Comparison of ENCODE assay signal across 2 cellular contexts in the genomic region with DNA sequence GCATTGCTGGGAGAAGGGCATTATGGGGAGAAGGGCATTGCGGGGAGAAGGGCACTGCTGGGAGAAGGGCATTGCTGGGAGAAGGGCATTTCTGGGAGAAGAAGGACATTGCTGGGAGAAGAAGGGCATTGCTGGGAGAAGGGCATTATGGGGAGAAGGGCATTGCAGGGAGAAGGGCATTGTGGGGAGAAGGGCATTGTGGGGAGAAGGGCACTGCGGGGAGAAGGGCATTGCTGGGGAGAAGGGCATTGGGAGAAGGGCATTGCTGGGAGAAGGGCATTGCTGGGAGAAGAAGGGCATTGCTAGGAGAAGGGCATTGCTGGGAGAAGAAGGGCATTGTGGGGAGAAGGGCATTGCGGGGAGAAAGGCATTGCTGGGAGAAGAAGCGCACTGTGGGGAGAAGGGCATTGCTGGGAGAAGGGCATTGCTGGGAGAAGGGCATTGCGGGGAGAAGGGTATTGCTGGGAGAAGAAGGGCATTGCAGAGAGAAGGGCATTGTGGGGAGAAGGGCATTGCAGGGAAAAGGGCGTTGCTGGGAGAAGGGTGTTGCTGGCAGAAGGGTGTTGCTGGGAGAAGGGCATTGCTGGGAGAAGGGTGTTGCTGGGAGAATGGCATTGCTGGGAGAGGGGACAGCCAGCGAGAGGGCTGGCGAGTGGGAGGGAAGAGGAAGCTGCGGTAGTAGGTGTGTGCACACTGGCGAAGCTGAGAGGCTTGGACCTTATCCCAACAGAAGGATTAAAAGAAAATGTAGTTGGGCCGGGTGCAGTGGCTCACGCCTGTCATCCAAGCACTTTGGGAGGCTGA.
A peak's percentile ranks its signal among the peaks of the same experiment; 100 is the strongest.
TF ChIP-seq lines count a peak whose summit lies in the region.

No MANE protein-coding gene starts in this region.

TF ChIP-seq in Ishikawa, 13 proteins besides CTCF, POLR2A, EP300 and RAD21:
- 0 out of 2 replicates have a peak, but pooled peaks have one; percentile 39 for TF ChIP-seq YY1 (IDR thresholded peaks at IDR 0.05; ENCODE audit: low read depth)
- TF ChIP-seq, protein P1, sequence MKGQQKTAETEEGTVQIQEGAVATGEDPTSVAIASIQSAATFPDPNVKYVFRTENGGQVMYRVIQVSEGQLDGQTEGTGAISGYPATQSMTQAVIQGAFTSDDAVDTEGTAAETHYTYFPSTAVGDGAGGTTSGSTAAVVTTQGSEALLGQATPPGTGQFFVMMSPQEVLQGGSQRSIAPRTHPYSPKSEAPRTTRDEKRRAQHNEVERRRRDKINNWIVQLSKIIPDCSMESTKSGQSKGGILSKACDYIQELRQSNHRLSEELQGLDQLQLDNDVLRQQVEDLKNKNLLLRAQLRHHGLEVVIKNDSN (IDR thresholded peaks at IDR 0.05), result no peak

TF ChIP-seq in K562, 482 proteins besides CTCF, POLR2A, EP300 and RAD21:
- TF ChIP-seq POLR2AphosphoS5 (IDR thresholded peaks at IDR 0.05; ENCODE audit: control insufficient read depth, insufficient read depth, low read depth, low read length) (peak; percentile 41; the same call in 1 of the 2 replicates), ZNF143 (CRISPR knock-in tag; IDR thresholded peaks at IDR 0.05) (peak; percentile 66), ARNT (IDR thresholded peaks at IDR 0.05) (peak in 1 of 2 experiments; percentile 48; a peak in 1 of 4 replicates), HCFC1 (IDR thresholded peaks at IDR 0.05; ENCODE audit: low read depth, low read length) (peak; percentile 67), SIX5 (IDR thresholded peaks at IDR 0.05; ENCODE audit: borderline replicate concordance in 1 of 2, insufficient read depth in 1 of 2, low read depth in 1 of 2, low read length in 2 of 2) (peak; percentile 42 to 43; a peak in 3 of 4 replicates)
- TF ChIP-seq, protein P2, sequence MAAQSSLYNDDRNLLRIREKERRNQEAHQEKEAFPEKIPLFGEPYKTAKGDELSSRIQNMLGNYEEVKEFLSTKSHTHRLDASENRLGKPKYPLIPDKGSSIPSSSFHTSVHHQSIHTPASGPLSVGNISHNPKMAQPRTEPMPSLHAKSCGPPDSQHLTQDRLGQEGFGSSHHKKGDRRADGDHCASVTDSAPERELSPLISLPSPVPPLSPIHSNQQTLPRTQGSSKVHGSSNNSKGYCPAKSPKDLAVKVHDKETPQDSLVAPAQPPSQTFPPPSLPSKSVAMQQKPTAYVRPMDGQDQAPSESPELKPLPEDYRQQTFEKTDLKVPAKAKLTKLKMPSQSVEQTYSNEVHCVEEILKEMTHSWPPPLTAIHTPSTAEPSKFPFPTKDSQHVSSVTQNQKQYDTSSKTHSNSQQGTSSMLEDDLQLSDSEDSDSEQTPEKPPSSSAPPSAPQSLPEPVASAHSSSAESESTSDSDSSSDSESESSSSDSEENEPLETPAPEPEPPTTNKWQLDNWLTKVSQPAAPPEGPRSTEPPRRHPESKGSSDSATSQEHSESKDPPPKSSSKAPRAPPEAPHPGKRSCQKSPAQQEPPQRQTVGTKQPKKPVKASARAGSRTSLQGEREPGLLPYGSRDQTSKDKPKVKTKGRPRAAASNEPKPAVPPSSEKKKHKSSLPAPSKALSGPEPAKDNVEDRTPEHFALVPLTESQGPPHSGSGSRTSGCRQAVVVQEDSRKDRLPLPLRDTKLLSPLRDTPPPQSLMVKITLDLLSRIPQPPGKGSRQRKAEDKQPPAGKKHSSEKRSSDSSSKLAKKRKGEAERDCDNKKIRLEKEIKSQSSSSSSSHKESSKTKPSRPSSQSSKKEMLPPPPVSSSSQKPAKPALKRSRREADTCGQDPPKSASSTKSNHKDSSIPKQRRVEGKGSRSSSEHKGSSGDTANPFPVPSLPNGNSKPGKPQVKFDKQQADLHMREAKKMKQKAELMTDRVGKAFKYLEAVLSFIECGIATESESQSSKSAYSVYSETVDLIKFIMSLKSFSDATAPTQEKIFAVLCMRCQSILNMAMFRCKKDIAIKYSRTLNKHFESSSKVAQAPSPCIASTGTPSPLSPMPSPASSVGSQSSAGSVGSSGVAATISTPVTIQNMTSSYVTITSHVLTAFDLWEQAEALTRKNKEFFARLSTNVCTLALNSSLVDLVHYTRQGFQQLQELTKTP (IDR thresholded peaks at IDR 0.05; ENCODE audit: low read depth in 1 of 2, partially characterized antibody in 2 of 2), result peak in 1 of 2 experiments; percentile 92
- TF ChIP-seq, protein P3, sequence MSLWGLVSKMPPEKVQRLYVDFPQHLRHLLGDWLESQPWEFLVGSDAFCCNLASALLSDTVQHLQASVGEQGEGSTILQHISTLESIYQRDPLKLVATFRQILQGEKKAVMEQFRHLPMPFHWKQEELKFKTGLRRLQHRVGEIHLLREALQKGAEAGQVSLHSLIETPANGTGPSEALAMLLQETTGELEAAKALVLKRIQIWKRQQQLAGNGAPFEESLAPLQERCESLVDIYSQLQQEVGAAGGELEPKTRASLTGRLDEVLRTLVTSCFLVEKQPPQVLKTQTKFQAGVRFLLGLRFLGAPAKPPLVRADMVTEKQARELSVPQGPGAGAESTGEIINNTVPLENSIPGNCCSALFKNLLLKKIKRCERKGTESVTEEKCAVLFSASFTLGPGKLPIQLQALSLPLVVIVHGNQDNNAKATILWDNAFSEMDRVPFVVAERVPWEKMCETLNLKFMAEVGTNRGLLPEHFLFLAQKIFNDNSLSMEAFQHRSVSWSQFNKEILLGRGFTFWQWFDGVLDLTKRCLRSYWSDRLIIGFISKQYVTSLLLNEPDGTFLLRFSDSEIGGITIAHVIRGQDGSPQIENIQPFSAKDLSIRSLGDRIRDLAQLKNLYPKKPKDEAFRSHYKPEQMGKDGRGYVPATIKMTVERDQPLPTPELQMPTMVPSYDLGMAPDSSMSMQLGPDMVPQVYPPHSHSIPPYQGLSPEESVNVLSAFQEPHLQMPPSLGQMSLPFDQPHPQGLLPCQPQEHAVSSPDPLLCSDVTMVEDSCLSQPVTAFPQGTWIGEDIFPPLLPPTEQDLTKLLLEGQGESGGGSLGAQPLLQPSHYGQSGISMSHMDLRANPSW (CRISPR knock-in tag; IDR thresholded peaks at IDR 0.05), result no peak
- TF ChIP-seq, protein P4, sequence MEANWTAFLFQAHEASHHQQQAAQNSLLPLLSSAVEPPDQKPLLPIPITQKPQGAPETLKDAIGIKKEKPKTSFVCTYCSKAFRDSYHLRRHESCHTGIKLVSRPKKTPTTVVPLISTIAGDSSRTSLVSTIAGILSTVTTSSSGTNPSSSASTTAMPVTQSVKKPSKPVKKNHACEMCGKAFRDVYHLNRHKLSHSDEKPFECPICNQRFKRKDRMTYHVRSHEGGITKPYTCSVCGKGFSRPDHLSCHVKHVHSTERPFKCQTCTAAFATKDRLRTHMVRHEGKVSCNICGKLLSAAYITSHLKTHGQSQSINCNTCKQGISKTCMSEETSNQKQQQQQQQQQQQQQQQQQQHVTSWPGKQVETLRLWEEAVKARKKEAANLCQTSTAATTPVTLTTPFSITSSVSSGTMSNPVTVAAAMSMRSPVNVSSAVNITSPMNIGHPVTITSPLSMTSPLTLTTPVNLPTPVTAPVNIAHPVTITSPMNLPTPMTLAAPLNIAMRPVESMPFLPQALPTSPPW (CRISPR knock-in tag; IDR thresholded peaks at IDR 0.05), result 0 out of 2 replicates have a peak, but pooled peaks have one; percentile 19
- TF ChIP-seq, protein P5, sequence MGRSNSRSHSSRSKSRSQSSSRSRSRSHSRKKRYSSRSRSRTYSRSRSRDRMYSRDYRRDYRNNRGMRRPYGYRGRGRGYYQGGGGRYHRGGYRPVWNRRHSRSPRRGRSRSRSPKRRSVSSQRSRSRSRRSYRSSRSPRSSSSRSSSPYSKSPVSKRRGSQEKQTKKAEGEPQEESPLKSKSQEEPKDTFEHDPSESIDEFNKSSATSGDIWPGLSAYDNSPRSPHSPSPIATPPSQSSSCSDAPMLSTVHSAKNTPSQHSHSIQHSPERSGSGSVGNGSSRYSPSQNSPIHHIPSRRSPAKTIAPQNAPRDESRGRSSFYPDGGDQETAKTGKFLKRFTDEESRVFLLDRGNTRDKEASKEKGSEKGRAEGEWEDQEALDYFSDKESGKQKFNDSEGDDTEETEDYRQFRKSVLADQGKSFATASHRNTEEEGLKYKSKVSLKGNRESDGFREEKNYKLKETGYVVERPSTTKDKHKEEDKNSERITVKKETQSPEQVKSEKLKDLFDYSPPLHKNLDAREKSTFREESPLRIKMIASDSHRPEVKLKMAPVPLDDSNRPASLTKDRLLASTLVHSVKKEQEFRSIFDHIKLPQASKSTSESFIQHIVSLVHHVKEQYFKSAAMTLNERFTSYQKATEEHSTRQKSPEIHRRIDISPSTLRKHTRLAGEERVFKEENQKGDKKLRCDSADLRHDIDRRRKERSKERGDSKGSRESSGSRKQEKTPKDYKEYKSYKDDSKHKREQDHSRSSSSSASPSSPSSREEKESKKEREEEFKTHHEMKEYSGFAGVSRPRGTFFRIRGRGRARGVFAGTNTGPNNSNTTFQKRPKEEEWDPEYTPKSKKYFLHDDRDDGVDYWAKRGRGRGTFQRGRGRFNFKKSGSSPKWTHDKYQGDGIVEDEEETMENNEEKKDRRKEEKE (IDR thresholded peaks at IDR 0.05; ENCODE audit: borderline replicate concordance in 1 of 2, control insufficient read depth in 1 of 2, low read depth in 2 of 2, low read length in 1 of 2), result 0 out of 4 replicates have a peak, but pooled peaks of 1 of the 2 experiments have one; percentile 76
- TF ChIP-seq, protein P6, sequence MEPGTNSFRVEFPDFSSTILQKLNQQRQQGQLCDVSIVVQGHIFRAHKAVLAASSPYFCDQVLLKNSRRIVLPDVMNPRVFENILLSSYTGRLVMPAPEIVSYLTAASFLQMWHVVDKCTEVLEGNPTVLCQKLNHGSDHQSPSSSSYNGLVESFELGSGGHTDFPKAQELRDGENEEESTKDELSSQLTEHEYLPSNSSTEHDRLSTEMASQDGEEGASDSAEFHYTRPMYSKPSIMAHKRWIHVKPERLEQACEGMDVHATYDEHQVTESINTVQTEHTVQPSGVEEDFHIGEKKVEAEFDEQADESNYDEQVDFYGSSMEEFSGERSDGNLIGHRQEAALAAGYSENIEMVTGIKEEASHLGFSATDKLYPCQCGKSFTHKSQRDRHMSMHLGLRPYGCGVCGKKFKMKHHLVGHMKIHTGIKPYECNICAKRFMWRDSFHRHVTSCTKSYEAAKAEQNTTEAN (CRISPR knock-in tag; IDR thresholded peaks at IDR 0.05), result no peak
